In the genomic region with DNA sequence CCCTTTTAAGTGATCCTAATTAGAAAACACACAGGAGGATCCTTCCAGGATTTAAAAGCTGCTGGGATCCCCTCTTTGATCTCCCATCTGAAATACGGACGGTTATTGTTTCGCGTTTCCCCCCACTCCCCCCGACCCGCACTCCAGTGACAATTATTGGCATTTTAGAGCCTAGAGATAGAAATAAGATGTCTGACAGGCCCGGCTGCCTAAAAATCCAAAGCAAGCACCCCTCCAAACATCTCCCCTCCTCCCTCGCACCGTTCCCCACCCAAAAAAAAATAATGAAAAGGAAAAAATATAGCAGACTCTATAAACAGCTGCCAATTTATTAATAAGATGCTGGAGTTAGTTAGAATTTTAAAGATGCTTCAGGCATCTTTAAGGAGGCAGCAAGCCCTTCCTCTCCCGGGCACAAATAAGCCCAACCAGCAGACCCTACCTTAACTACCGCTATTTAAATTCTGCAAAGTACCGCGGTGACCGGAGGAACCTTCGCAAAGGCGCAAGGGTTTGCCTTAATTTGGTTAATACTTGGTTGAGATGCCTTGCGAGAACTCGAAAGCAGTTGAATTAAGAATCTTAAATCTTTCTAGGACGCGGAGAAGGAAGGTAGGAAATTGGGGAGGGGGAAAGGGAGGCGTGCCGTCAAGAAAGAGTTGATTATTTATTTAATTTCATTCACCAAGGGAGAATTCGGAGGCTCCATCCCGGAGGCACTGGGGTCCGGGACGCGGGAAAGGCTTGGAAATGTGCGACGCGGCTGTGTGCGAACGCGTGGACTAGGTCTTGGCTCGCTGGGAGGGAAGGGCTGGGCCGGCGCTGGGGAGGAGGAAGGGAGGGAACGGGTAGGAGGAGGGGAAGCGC, we compare ENCODE assay signal across 8 cellular contexts. TPM values are rescaled to one million over a fixed set of nuclear protein-coding genes. Genes with fewer than 3 reads are reported as not detected.
DNase-seq lines count a peak whose midpoint lies in the region; ATAC-seq and TF ChIP-seq lines count a peak whose summit lies in the region.

No MANE protein-coding gene starts in this region.

- H3K27me3 Mint-ChIP-seq in activated naive CD8-positive, alpha-beta T cell treated with anti-CD3 and anti-CD28 coated beads for 36 hours, result peaks cover 80% of the 10 kb centered on the region

- H3K4me2 ChIP-seq in GM23248 (ENCODE audit: unreplicated experiment), result no peak overlapping the region

- H2AFZ ChIP-seq in GM23248, result 0 out of 2 replicates have a peak overlapping the region, but pooled peaks have one; percentile 36

- ATAC-seq in gastrocnemius medialis (no peak), esophagus mucosa (no peak)

- no peaks in the 10 kb centered on the region for H3K36me3 ChIP-seq in GM23248 (ENCODE audit: low read depth)
- H3K36me3 ChIP-seq in gastrocnemius medialis, result no peaks in the 10 kb centered on the region
- H3K36me3 ChIP-seq in MG63, result no peaks in the 10 kb centered on the region

- no peaks in the 10 kb centered on the region for H3K9me3 Mint-ChIP-seq in activated naive CD8-positive, alpha-beta T cell treated with anti-CD3 and anti-CD28 coated beads for 36 hours

- H3K36me3 Mint-ChIP-seq in activated naive CD8-positive, alpha-beta T cell treated with anti-CD3 and anti-CD28 coated beads for 36 hours, result no peaks in the 10 kb centered on the region

- peaks cover 70% of the 10 kb centered on the region for H3K27me3 ChIP-seq in GM23248 (replicated peaks; ENCODE audit: insufficient read depth)
- peaks cover 29 to 41% (median 30%) of the 10 kb centered on the region in 3 donors for H3K27me3 ChIP-seq in gastrocnemius medialis
- H3K27me3 ChIP-seq in MG63, result peaks cover 68% of the 10 kb centered on the region

- peaks cover 22% of the 10 kb centered on the region for H3K4me1 Mint-ChIP-seq in activated naive CD8-positive, alpha-beta T cell treated with anti-CD3 and anti-CD28 coated beads for 36 hours

- H3K4me3 Mint-ChIP-seq in activated naive CD8-positive, alpha-beta T cell treated with anti-CD3 and anti-CD28 coated beads for 36 hours, result peak overlapping the region; percentile 79

- H3F3A ChIP-seq in GM23248 (ENCODE audit: insufficient read depth), result no peaks in the 10 kb centered on the region

- H3K79me2 ChIP-seq in GM23248 (ENCODE audit: insufficient read depth), result no peaks in the 10 kb centered on the region

- H3K4me1 ChIP-seq in GM23248 (ENCODE audit: insufficient read depth) (no peaks in the 10 kb centered on the region), gastrocnemius medialis (peaks cover 3 to 14% of the 10 kb centered on the region in 2 donors)

- H3K9me3 ChIP-seq in GM23248 (ENCODE audit: low read depth) (no peaks in the 10 kb centered on the region), iPS-18c (ENCODE audit: control insufficient read depth, insufficient read depth, low read length) (peaks cover 2% of the 10 kb centered on the region), gastrocnemius medialis (no peaks in the 10 kb centered on the region), MG63 (no peaks in the 10 kb centered on the region)

- H3K27ac ChIP-seq in GM23248 (no peak overlapping the region), gastrocnemius medialis (no peak overlapping the region)

- no peak overlapping the region for H3K27ac Mint-ChIP-seq in activated naive CD8-positive, alpha-beta T cell treated with anti-CD3 and anti-CD28 coated beads for 36 hours

- TF ChIP-seq CTCF in gastrocnemius medialis (IDR thresholded peaks at IDR 0.05 in 4 of 5, conservative IDR thresholded peaks at IDR 0.05 in 1 of 5), result no peak

- in situ Hi-C loops in GM23248 (cut with MboI) (no loop called here), gastrocnemius medialis (cut with MboI; ENCODE audit: low sequenced_read_pairs in 4 of 4) (no loop called here)

- H3K9me2 ChIP-seq in GM23248 (ENCODE audit: insufficient read depth), result no peaks in the 10 kb centered on the region

- H3K4me3 ChIP-seq in GM23248 (peak overlapping the region; percentile 30; the same call in 1 of the 2 replicates), iPS-18c (ENCODE audit: insufficient read depth, low read depth, low read length) (peak overlapping the region; percentile 71; the same call in 1 of the 2 replicates), gastrocnemius medialis (peak overlapping the region; percentile 47 to 67 (median 55)), MG63 (no peak overlapping the region; the same call in 1 of the 2 replicates)

- no peak for TF ChIP-seq POLR2A in gastrocnemius medialis (IDR thresholded peaks at IDR 0.05)

- intact Hi-C loops in gastrocnemius medialis (cut with DNase I; ENCODE audit: low total_unique reads), result no loop called here

- no peak overlapping the region for H3K9ac ChIP-seq in GM23248

- DNase-seq in GM23248 (no peak), gastrocnemius medialis (peak in 1 of 2 donors; percentile 24), KG1 (lab: John Stamatoyannopoulos, UW) (no peak), AG20443 (ENCODE audit: low spot score) (no peak), MG63 (no peak)
- no peak for DNase-seq in activated naive CD8-positive, alpha-beta T cell treated with anti-CD3 and anti-CD28 coated beads for 36 hours

- WGBS in GM23248 (ENCODE audit: low coverage in 1 of 2, low lambda C conversion rate in 2 of 2, missing lambda C conversion rate in 2 of 2), 2 experiments, result 26 to 31% methylated on average over 33 to 38 of the region's 38 CpGs

- H4K20me1 ChIP-seq in GM23248 (ENCODE audit: insufficient read depth), result no peaks in the 10 kb centered on the region

RNA-seq across cellular contexts. Expression of a gene that starts 1.5 kb away (rescaled TPM):
- total RNA-seq in GM23248 (2014; rRNA removed; shearing (Covaris generic)), result not detected in 2 replicates
- 0.06 TPM in 1 of 2 replicates, not detected in the other for polyA plus RNA-seq in GM23248 (2016; fragmentation: Nextera tagmentation; extraction: Ambion mirVana)
- 1 to 10 TPM; 3.2 to 3.4 TPM for total RNA-seq in activated naive CD8-positive, alpha-beta T cell treated with anti-CD3 and anti-CD28 coated beads for 36 hours
- total RNA-seq in gastrocnemius medialis (1 to 10 TPM in 1 of 4 donors, under 1 TPM in 3; 0.61 to 3.7 (median 0.78) TPM), esophagus mucosa (1.7 TPM)
- not detected in 2 replicates for total RNA-seq in MG63 (2014; rRNA removed; shearing (Covaris generic); ENCODE audit: low replicate concordance)
